8 cellular contexts compared by ENCODE assay signal in genomic region chr6:143842902-143843688, GRCh38. TPM values are rescaled to one million over a fixed set of nuclear protein-coding genes. Genes with fewer than 3 reads are reported as not detected.
DNase-seq lines count a peak whose midpoint lies in the region; ATAC-seq and TF ChIP-seq lines count a peak whose summit lies in the region.

Gene LTV1 (plus strand): TSS chr6:143843338. CDS start chr6:143843478, 140 bp downstream.

- peaks cover 14 to 18% (median 16%) of the 10 kb centered on the region in 3 donors for H3K4me1 Mint-ChIP-seq in IgD-negative memory B cell

- H3K27ac Mint-ChIP-seq in IgD-negative memory B cell, result peak within 1 kb of the TSS; percentile 98

- H3K4me3 Mint-ChIP-seq in IgD-negative memory B cell, result peak within 1 kb of the TSS; percentile 92 to 99 (median 96)

- TF ChIP-seq CTCF in epithelial cell of esophagus (IDR thresholded peaks at IDR 0.05; ENCODE audit: insufficient read depth, low read depth, low read length, missing control alignments), result no peak

- H3K9me3 ChIP-seq in mononuclear cell (ENCODE audit: low read depth, low read length), result no peaks in the 10 kb centered on the region

- H3K36me3 Mint-ChIP-seq in IgD-negative memory B cell, result no peaks in the 10 kb centered on the region

- DNase-seq in DMS 273 treated with DMSO at 0.1 percent for 48 hours (lab: John Stamatoyannopoulos, UW) (peak; percentile 92), OCI-M2 (lab: John Stamatoyannopoulos, UW; ENCODE audit: unreplicated experiment) (peak; percentile 90), activated T-cell treated with anti-CD3 and anti-CD28 coated beads for 4 hours (peak; percentile 88), epithelial cell of esophagus (ENCODE audit: low read depth) (peak; percentile 96)
- DNase-seq in stimulated activated CD8-positive, alpha-beta memory T cell treated with anti-CD3 and anti-CD28 coated beads, Interleukin-4, amount 100 ng/mL, for 1 hour (ENCODE audit: low read depth in 2 of 2, low spot score in 1 of 2), result peak; percentile 72 to 87

- H3K27me3 ChIP-seq in mononuclear cell (ENCODE audit: insufficient read depth, low read length), result no peaks in the 10 kb centered on the region

- no peaks in the 10 kb centered on the region for H3K9me3 Mint-ChIP-seq in IgD-negative memory B cell

- peaks cover 26% of the 10 kb centered on the region for H3K4me1 ChIP-seq in mononuclear cell (ENCODE audit: insufficient read depth, low read length)

- peak within 1 kb of the TSS; percentile 85 for H3K4me3 ChIP-seq in epithelial cell of esophagus (ENCODE audit: low read length)
- peak within 1 kb of the TSS; percentile 91 for H3K4me3 ChIP-seq in mononuclear cell (ENCODE audit: low read length)

- H3K27me3 Mint-ChIP-seq in IgD-negative memory B cell, result no peaks in the 10 kb centered on the region

- peak; percentile 100 for ATAC-seq in GM21529 (IDR thresholded peaks at IDR 0.05; ENCODE audit: unreplicated experiment)

RNA-seq across cellular contexts. Expression of gene LTV1, which starts in this region (rescaled TPM):
- 23.7 TPM for polyA plus RNA-seq in IgD-negative memory B cell
- total RNA-seq in mononuclear cell, result 18.8 TPM

Comparison
In these comparisons a context has a peak if more than half of its experiments do, and no peak if none do; other contexts are left out.
1. Peak in every context shown above with its lines: DNase-seq, ATAC-seq and H3K4me3 ChIP-seq.